9 cellular contexts compared by ENCODE assay signal in genomic region chr9:100083448-100084144, GRCh38. TPM values are rescaled to one million over a fixed set of nuclear protein-coding genes. Genes with fewer than 3 reads are reported as not detected.
A peak's percentile ranks its signal among the peaks of the same experiment; 100 is the strongest.
DNase-seq lines count a peak whose midpoint lies in the region; ATAC-seq and TF ChIP-seq lines count a peak whose summit lies in the region.
"Had no signal": no experiment of that assay in that cellular context is flagged by ENCODE, and none has a peak within 500 bp of the region (broad histone marks: within the 10 kb centered on the region; RNA-seq: fewer than 3 reads in every experiment).

No MANE protein-coding gene starts in this region.

- H3K9me3 Mint-ChIP-seq in WTC11 (no peaks in the 10 kb centered on the region), HFFc6 (no peaks in the 10 kb centered on the region)

- peak overlapping the region; percentile 12 for H3K4me3 Mint-ChIP-seq in WTC11
- no peak overlapping the region for H3K4me3 Mint-ChIP-seq in HFFc6

- POLR2A ChIA-PET in WTC11 (lab: Charles Lee) = interaction anchor here (0.6 kb wide), 1 partner anchor 342 kb away, joined by 3 read pairs; no protein-coding TSS in a partner anchor

- H3K27me3 Mint-ChIP-seq in WTC11 (ENCODE audit: low read depth) (no peaks in the 10 kb centered on the region), HFFc6 (ENCODE audit: insufficient read depth) (no peaks in the 10 kb centered on the region)

- intact Hi-C loops in tibial artery (cut with DNase I; ENCODE audit: low total_unique reads) = no loop called here

- H3K4me3 ChIP-seq in GM12875 (ENCODE audit: low read depth, low read length) = peak overlapping the region; percentile 41
- H3K4me3 ChIP-seq in tibial artery = no peak overlapping the region

- no peaks in the 10 kb centered on the region for H3K9me3 ChIP-seq in tibial artery

- no peaks in the 10 kb centered on the region for H3K36me3 Mint-ChIP-seq in WTC11
- H3K36me3 Mint-ChIP-seq in HFFc6 (ENCODE audit: low read depth) = 0 out of 2 replicates have a peak, but pooled peaks cover 5% of the 10 kb centered on the region

- DNase-seq in GM20000 (ENCODE audit: low spot score) = peak; percentile 40
- no peak for DNase-seq in WTC11 (ENCODE audit: low spot score)
- no peak for DNase-seq in tibial artery
- no peak for DNase-seq in HFFc6
- DNase-seq in nucleus accumbens (lab: John Stamatoyannopoulos, UW) = no peak
- DNase-seq in NCI-H2081 treated with DMSO at 0.1 percent for 48 hours (lab: John Stamatoyannopoulos, UW) = no peak
- DNase-seq: NCI-H69 had no signal

- no peak for TF ChIP-seq CTCF in GM12875 (IDR thresholded peaks at IDR 0.05; ENCODE audit: borderline replicate concordance, insufficient read depth, low read depth, low read length)
- TF ChIP-seq CTCF in GM20000 (IDR thresholded peaks at IDR 0.05; ENCODE audit: extremely low read depth, missing control alignments) = no peak
- no peak for TF ChIP-seq CTCF in WTC11 (IDR thresholded peaks at IDR 0.05)
- no peak for TF ChIP-seq CTCF in tibial artery (IDR thresholded peaks at IDR 0.05)
- no peak for TF ChIP-seq CTCF in HFFc6 (IDR thresholded peaks at IDR 0.05)

- CTCF ChIA-PET in WTC11 (lab: Charles Lee) = interaction anchor here (1.1 to 1.2 kb wide), 2 partner anchors 15 to 29 kb away, joined by 3 read pairs; partner anchors contain the start of genes ERP44 and INVS

- H3K27ac ChIP-seq in tibial artery = no peak overlapping the region

- no peaks in the 10 kb centered on the region for H3K36me3 ChIP-seq in tibial artery

- peak; percentile 36 for ATAC-seq in HG03108 (IDR thresholded peaks at IDR 0.05; ENCODE audit: unreplicated experiment)
- ATAC-seq in WTC11 = no peak

- no peaks in the 10 kb centered on the region for H3K27me3 ChIP-seq in tibial artery

- H3K4me1 Mint-ChIP-seq in WTC11 = peaks cover 35% of the 10 kb centered on the region
- H3K4me1 Mint-ChIP-seq in HFFc6 (ENCODE audit: low read depth) = peaks cover 48% of the 10 kb centered on the region

- H3K4me1 ChIP-seq in tibial artery = peaks cover 0 to 38% (median 19%) of the 10 kb centered on the region in 4 donors

- no peak overlapping the region; the same call in 1 of the 2 replicates for H3K27ac Mint-ChIP-seq in WTC11
- no peak overlapping the region for H3K27ac Mint-ChIP-seq in HFFc6

TF ChIP-seq in WTC11, 78 proteins besides CTCF, POLR2A, EP300 and RAD21:
- TF ChIP-seq ZMAT4 (CRISPR knock-in tag; IDR thresholded peaks at IDR 0.05) (no peak), ZNF396 (CRISPR knock-in tag; IDR thresholded peaks at IDR 0.05; ENCODE audit: borderline replicate concordance) (no peak), RELA (CRISPR knock-in tag; IDR thresholded peaks at IDR 0.05; ENCODE audit: borderline replicate concordance) (no peak), ZNF425 (CRISPR knock-in tag; conservative IDR thresholded peaks at IDR 0.05) (no peak), ZNF281 (CRISPR knock-in tag; IDR thresholded peaks at IDR 0.05) (no peak), MXD4 (CRISPR knock-in tag; IDR thresholded peaks at IDR 0.05; ENCODE audit: borderline replicate concordance) (no peak), NFATC4 (CRISPR knock-in tag; IDR thresholded peaks at IDR 0.05) (no peak), ZNF317 (CRISPR knock-in tag; IDR thresholded peaks at IDR 0.05; ENCODE audit: borderline replicate concordance, low read depth) (no peak), ZNF512 (CRISPR knock-in tag; IDR thresholded peaks at IDR 0.05; ENCODE audit: borderline replicate concordance) (no peak), ZNF263 (CRISPR knock-in tag; IDR thresholded peaks at IDR 0.05; ENCODE audit: low read depth) (no peak)

RNA-seq across cellular contexts. Expression of gene ERP44, which starts 15.2 kb away (rescaled TPM):
- 13.2 to 14.1 TPM (median 13.7 TPM) in 3 replicates for total RNA-seq in WTC11 (2021)
- total RNA-seq in HFFc6 (2021; fragmentation: NEBNext Ultra II Directional; extraction: Animal tissue kit (Norgen Biotek cat#: 25700)) = 10 to 100 TPM; 22.7 to 30.5 (median 27.0) TPM

RNA-seq across cellular contexts. Expression of gene INVS, which starts 15.4 kb away (rescaled TPM):
- 8.1 to 9.9 TPM (median 8.6 TPM) in 3 replicates for total RNA-seq in WTC11 (2021)
- total RNA-seq in HFFc6 (2021; fragmentation: NEBNext Ultra II Directional; extraction: Animal tissue kit (Norgen Biotek cat#: 25700)) = 10 to 100 TPM; 13.5 to 16.5 (median 14.6) TPM
